ENCODE assay signal across 26 cellular contexts in genomic region chr11:12075291-12075690, GRCh38. TPM values are rescaled to one million over a fixed set of nuclear protein-coding genes. Genes with fewer than 3 reads are reported as not detected.
DNase-seq lines count a peak whose midpoint lies in the region; ATAC-seq and TF ChIP-seq lines count a peak whose summit lies in the region.
"Had no signal": no experiment of that assay in that cellular context is flagged by ENCODE, and none has a peak within 500 bp of the region (broad histone marks: within the 10 kb centered on the region; RNA-seq: fewer than 3 reads in every experiment).

No MANE protein-coding gene starts in this region.

- BruUV-seq in OCI-LY7 (replicated peaks; lab: Mats Ljungman, UMichigan), result no TSS peak

- no peak for TF ChIP-seq CTCF in right atrium auricular region (IDR thresholded peaks at IDR 0.05)
- no peak for TF ChIP-seq CTCF in gastroesophageal sphincter (IDR thresholded peaks at IDR 0.05)
- TF ChIP-seq CTCF in OCI-LY7 (conservative IDR thresholded peaks at IDR 0.05; ENCODE audit: low read length), result no peak

- no peaks in the 10 kb centered on the region for H4K20me1 ChIP-seq in OCI-LY7 (ENCODE audit: insufficient read depth, low read length)
- H4K20me1 ChIP-seq: BLaER1 treated with 17β-estradiol and CSF1 and Interleukin-3, amounts not matched to agents 10 nM and 100 nM had no signal

- H3K36me3 ChIP-seq in right atrium auricular region (no peaks in the 10 kb centered on the region), gastroesophageal sphincter (no peaks in the 10 kb centered on the region), rectal smooth muscle tissue (ENCODE audit: control insufficient read depth, insufficient read depth, low read length) (no peaks in the 10 kb centered on the region), OCI-LY7 (ENCODE audit: insufficient read depth, low read length) (no peaks in the 10 kb centered on the region)
- H3K36me3 ChIP-seq: BLaER1 treated with 17β-estradiol and CSF1 and Interleukin-3, amounts not matched to agents 10 nM and 100 nM; tibial nerve had no signal

- no peaks in the 10 kb centered on the region for H3K79me2 ChIP-seq in OCI-LY7 (ENCODE audit: insufficient read depth, low read depth, low read length)

- H3K9me3 ChIP-seq in right atrium auricular region, result no peaks in the 10 kb centered on the region
- H3K9me3 ChIP-seq in gastroesophageal sphincter, result no peaks in the 10 kb centered on the region
- H3K9me3 ChIP-seq in OCI-LY7 (ENCODE audit: low read length), result no peaks in the 10 kb centered on the region
- H3K9me3 ChIP-seq: tibial nerve had no signal

- no peak for TF ChIP-seq POLR2A in gastroesophageal sphincter (IDR thresholded peaks at IDR 0.05)

- no peak overlapping the region for H3K9ac ChIP-seq in rectal smooth muscle tissue (ENCODE audit: low read length)
- H3K9ac ChIP-seq: BLaER1 treated with 17β-estradiol and CSF1 and Interleukin-3, amounts not matched to agents 10 nM and 100 nM had no signal

- no peaks in the 10 kb centered on the region for H3K4me1 ChIP-seq in right atrium auricular region
- H3K4me1 ChIP-seq in gastroesophageal sphincter, result peaks cover 2 to 46% (median 16%) of the 10 kb centered on the region in 3 donors
- peaks cover 16% of the 10 kb centered on the region for H3K4me1 ChIP-seq in rectal smooth muscle tissue (ENCODE audit: control insufficient read depth, insufficient read depth, low read length)
- no peaks in the 10 kb centered on the region for H3K4me1 ChIP-seq in OCI-LY7 (ENCODE audit: insufficient read depth, low read length, poor library complexity, severe bottlenecking)

- H2AFZ ChIP-seq in OCI-LY7 (ENCODE audit: low read length), result no peak overlapping the region

- peak overlapping the region; percentile 57 to 62 for H3K27ac ChIP-seq in right atrium auricular region
- peak overlapping the region; percentile 76 to 97 (median 88) for H3K27ac ChIP-seq in gastroesophageal sphincter
- peak overlapping the region; percentile 79 for H3K27ac ChIP-seq in rectal smooth muscle tissue (ENCODE audit: low read depth, low read length)
- H3K27ac ChIP-seq in OCI-LY7 (ENCODE audit: low read depth, low read length, poor library complexity, severe bottlenecking), result no peak overlapping the region
- H3K27ac ChIP-seq: BLaER1 treated with 17β-estradiol and CSF1 and Interleukin-3, amounts not matched to agents 10 nM and 100 nM; HL-60; SK-N-MC had no signal

- WGBS in gastroesophageal sphincter (ENCODE audit: low coverage in 1 of 2), 2 donors, result 96 to 100% methylated on average over 2 to 3 of the region's 3 CpGs

- CTCF ChIA-PET in OCI-LY7 (lab: Charles Lee; ENCODE audit: unreplicated experiment), result no interaction called here

- POLR2A ChIA-PET in OCI-LY7 (lab: Charles Lee), result no interaction called here

- no peak for TF ChIP-seq EP300 in gastroesophageal sphincter (IDR thresholded peaks at IDR 0.05)

- intact Hi-C loops in cardiac septum (cut with DNase I), result no loop called here
- intact Hi-C loops in OCI-LY7 (cut with micrococcal nuclease; ENCODE audit: unreplicated experiment), result no loop called here

- no peak overlapping the region for H3K4me2 ChIP-seq in OCI-LY7 (ENCODE audit: low read length)

- DNase-seq in right atrium auricular region (ENCODE audit: low spot score), result no peak
- DNase-seq in cardiac septum (ENCODE audit: low spot score), result no peak
- DNase-seq in midbrain (lab: John Stamatoyannopoulos, UW), result no peak
- DNase-seq in OCI-LY7 (ENCODE audit: low spot score), result no peak
- DNase-seq in NCI-H748 (lab: John Stamatoyannopoulos, UW; ENCODE audit: unreplicated experiment), result no peak
- DNase-seq: 8988T; activated CD4-positive, alpha-beta T cell treated with anti-CD3 and anti-CD28 coated beads for 36 hours; activated CD8-positive, alpha-beta memory T cell treated with anti-CD3 and anti-CD28 coated beads, Interleukin-2, amount 10 ng/mL, durations not matched to agents 7 days and 5 days; activated gamma-delta T cell treated with Interleukin-2 at 50 U/mL for 16 hours; head of caudate nucleus; immature natural killer cell; KG1; NCI-H1048; NCI-H69; nucleus accumbens; OCI-M1; stimulated activated CD4-positive, alpha-beta T cell treated with anti-CD3 and anti-CD28 coated beads, Interleukin-4, amount 100 ng/mL, for 24 hours had no signal

- ATAC-seq in gastroesophageal sphincter, result no peak
- ATAC-seq in HG02571 (IDR thresholded peaks at IDR 0.05; ENCODE audit: unreplicated experiment), result no peak
- ATAC-seq: activated CD4-positive, alpha-beta T cell treated with anti-CD3 and anti-CD28 coated beads for 36 hours; activated CD8-positive, alpha-beta memory T cell treated with anti-CD3 and anti-CD28 coated beads, Interleukin-2, amount 10 ng/mL, durations not matched to agents 7 days and 5 days; GM12878; sciatic nerve had no signal

- H3K4me3 ChIP-seq in right atrium auricular region, result no peak overlapping the region
- no peak overlapping the region for H3K4me3 ChIP-seq in gastroesophageal sphincter
- no peak overlapping the region for H3K4me3 ChIP-seq in rectal smooth muscle tissue (ENCODE audit: low read length)
- no peak overlapping the region for H3K4me3 ChIP-seq in OCI-LY7 (ENCODE audit: low read depth, low read length, poor library complexity, severe bottlenecking)
- H3K4me3 ChIP-seq: BLaER1 treated with 17β-estradiol and CSF1 and Interleukin-3, amounts not matched to agents 10 nM and 100 nM; GM12878; SK-N-MC; tibial nerve had no signal

- no peaks in the 10 kb centered on the region for H3K9me2 ChIP-seq in OCI-LY7 (ENCODE audit: insufficient read depth, low read length)

- H3K27me3 ChIP-seq in right atrium auricular region (no peaks in the 10 kb centered on the region), gastroesophageal sphincter (no peaks in the 10 kb centered on the region), rectal smooth muscle tissue (ENCODE audit: control insufficient read depth, insufficient read depth, low read length) (no peaks in the 10 kb centered on the region)
- H3K27me3 ChIP-seq: BLaER1 treated with 17β-estradiol and CSF1 and Interleukin-3, amounts not matched to agents 10 nM and 100 nM; tibial nerve had no signal

RNA-seq across cellular contexts. Expression of gene MICAL2, which starts 35.1 kb away (rescaled TPM):
- total RNA-seq in right atrium auricular region (10 to 100 TPM; 77.6 to 84.5 TPM), cardiac septum (98.7 TPM), gastroesophageal sphincter (100 to 1,000 TPM; 196 to 550 (median 237) TPM), OCI-LY7 (2022) (0.59 TPM in 1 of 2 replicates, not detected in the other)
- total RNA-seq in OCI-LY7 (2014; rRNA removed; shearing (Covaris generic)), result not detected in 2 replicates

Comparison
In these comparisons a context has a peak if more than half of its experiments do, and no peak if none do; other contexts are left out.
1. RNA of gene MICAL2, which starts 35.1 kb away (total RNA-seq): 196 to 550 TPM in gastroesophageal sphincter, 98.7 TPM in cardiac septum (single experiment) and 77.6 to 84.5 TPM in right atrium auricular region; 0.59 TPM in OCI-LY7; every median in the first group is over 10 times any median in the second.